Comparison of ENCODE assay signal across 12 cellular contexts in genomic region chr4:40292313-40292759, GRCh38. TPM values are rescaled to one million over a fixed set of nuclear protein-coding genes. Genes with fewer than 3 reads are reported as not detected.
DNase-seq lines count a peak whose midpoint lies in the region; ATAC-seq and TF ChIP-seq lines count a peak whose summit lies in the region.
"Had no signal": no experiment of that assay in that cellular context is flagged by ENCODE, and none has a peak within 500 bp of the region (broad histone marks: within the 10 kb centered on the region; RNA-seq: fewer than 3 reads in every experiment).

No MANE protein-coding gene starts in this region.

- no peaks in the 10 kb centered on the region for H3K9me3 ChIP-seq in upper lobe of right lung
- H3K9me3 ChIP-seq in psoas muscle: no peaks in the 10 kb centered on the region

- TF ChIP-seq CTCF in natural killer cell (IDR thresholded peaks at IDR 0.05): no peak
- no peak for TF ChIP-seq CTCF in upper lobe of right lung (IDR thresholded peaks at IDR 0.05)
- TF ChIP-seq CTCF in psoas muscle (IDR thresholded peaks at IDR 0.05): no peak

- no peaks in the 10 kb centered on the region for H3K36me3 Mint-ChIP-seq in natural killer cell treated with Interleukin-12 subunit alpha and Interleukin-12 subunit beta and Interleukin-15 and Interleukin-18, amount 100 ng/mL, for 72 hours
- H3K36me3 Mint-ChIP-seq in natural killer cell: no peaks in the 10 kb centered on the region
- H3K36me3 Mint-ChIP-seq in activated T-helper 17 cell treated with anti-CD3 and anti-CD28 coated beads, Interleukin-2, amount 50 U/mL, for 72 hours (ENCODE audit: low read depth): no peaks in the 10 kb centered on the region

- 66 to 82% (median 80%) methylated on average over 2 of the region's 2 CpGs for WGBS in psoas muscle, 3 donors

- no peaks in the 10 kb centered on the region for H3K9me3 Mint-ChIP-seq in natural killer cell treated with Interleukin-12 subunit alpha and Interleukin-12 subunit beta and Interleukin-15 and Interleukin-18, amount 100 ng/mL, for 72 hours
- H3K9me3 Mint-ChIP-seq in natural killer cell: no peaks in the 10 kb centered on the region
- peaks cover 3% of the 10 kb centered on the region for H3K9me3 Mint-ChIP-seq in activated T-helper 17 cell treated with anti-CD3 and anti-CD28 coated beads, Interleukin-2, amount 50 U/mL, for 72 hours

- H3K4me3 ChIP-seq in upper lobe of right lung: no peak overlapping the region
- H3K4me3 ChIP-seq in psoas muscle: no peak overlapping the region

- peak; percentile 73 for ATAC-seq in natural killer cell treated with Interleukin-12 subunit alpha and Interleukin-12 subunit beta and Interleukin-15 and Interleukin-18, amount 100 ng/mL, for 72 hours
- no peak for ATAC-seq in natural killer cell
- peak; percentile 55 for ATAC-seq in activated T-helper 17 cell treated with anti-CD3 and anti-CD28 coated beads, Interleukin-2, amount 50 U/mL, for 72 hours (replicated peaks)
- peak; percentile 68 for ATAC-seq in upper lobe of right lung
- ATAC-seq in psoas muscle: no peak
- no peak for ATAC-seq in GM21423 (IDR thresholded peaks at IDR 0.05; ENCODE audit: unreplicated experiment)

- H3K4me3 Mint-ChIP-seq in natural killer cell treated with Interleukin-12 subunit alpha and Interleukin-12 subunit beta and Interleukin-15 and Interleukin-18, amount 100 ng/mL, for 72 hours: no peak overlapping the region
- H3K4me3 Mint-ChIP-seq in natural killer cell: no peak overlapping the region
- peak overlapping the region; percentile 29 for H3K4me3 Mint-ChIP-seq in activated T-helper 17 cell treated with anti-CD3 and anti-CD28 coated beads, Interleukin-2, amount 50 U/mL, for 72 hours
- H3K4me3 Mint-ChIP-seq: activated naive CD4-positive, alpha-beta T cell treated with anti-CD3 and anti-CD28 coated beads, Interleukin-2, amount 10 ng/mL, durations not matched to agents 7 days and 5 days had no signal

- H3K27me3 Mint-ChIP-seq in natural killer cell treated with Interleukin-12 subunit alpha and Interleukin-12 subunit beta and Interleukin-15 and Interleukin-18, amount 100 ng/mL, for 72 hours: no peaks in the 10 kb centered on the region
- H3K27me3 Mint-ChIP-seq in natural killer cell (ENCODE audit: low read depth in 2 of 2): peaks cover 4 to 9% of the 10 kb centered on the region in 2 donors
- no peaks in the 10 kb centered on the region for H3K27me3 Mint-ChIP-seq in activated T-helper 17 cell treated with anti-CD3 and anti-CD28 coated beads, Interleukin-2, amount 50 U/mL, for 72 hours
- H3K27me3 Mint-ChIP-seq: activated naive CD4-positive, alpha-beta T cell treated with anti-CD3 and anti-CD28 coated beads, Interleukin-2, amount 10 ng/mL, durations not matched to agents 7 days and 5 days had no signal

- H3K27ac ChIP-seq in upper lobe of right lung: no peak overlapping the region
- H3K27ac ChIP-seq in psoas muscle: no peak overlapping the region
- H3K27ac ChIP-seq: parathyroid adenoma had no signal

- no peaks in the 10 kb centered on the region for H3K4me1 ChIP-seq in upper lobe of right lung
- no peaks in the 10 kb centered on the region for H3K4me1 ChIP-seq in psoas muscle
- H3K4me1 ChIP-seq: parathyroid adenoma had no signal

- no peak for DNase-seq in natural killer cell treated with Interleukin-12 subunit alpha and Interleukin-12 subunit beta and Interleukin-15 and Interleukin-18, amount 100 ng/mL, for 72 hours (ENCODE audit: low spot score)
- no peak for DNase-seq in natural killer cell
- DNase-seq in glomerular visceral epithelial cell (ENCODE audit: extremely low spot score): peak; percentile 33
- no peak for DNase-seq in upper lobe of right lung
- DNase-seq in mesenteric fat pad (ENCODE audit: low spot score): no peak
- no peak for DNase-seq in psoas muscle
- DNase-seq: activated CD4-positive, CD25-positive, alpha-beta regulatory T cell treated with anti-CD3 and anti-CD28 coated beads, Interleukin-2, amount 50 U/mL, for 72 hours; activated naive CD4-positive, alpha-beta T cell treated with anti-CD3 and anti-CD28 coated beads, Interleukin-2, amount 10 ng/mL, durations not matched to agents 7 days and 5 days; trophoblast cell had no signal

- H3K27me3 ChIP-seq in upper lobe of right lung (no peaks in the 10 kb centered on the region), psoas muscle (ENCODE audit: insufficient read depth in 3 of 3, low read length in 2 of 3) (no peaks in the 10 kb centered on the region)

- peaks cover 43% of the 10 kb centered on the region in 2 donors for H3K4me1 Mint-ChIP-seq in natural killer cell treated with Interleukin-12 subunit alpha and Interleukin-12 subunit beta and Interleukin-15 and Interleukin-18, amount 100 ng/mL, for 72 hours (ENCODE audit: low read depth in 2 of 2)
- peaks cover 6 to 12% of the 10 kb centered on the region in 2 donors for H3K4me1 Mint-ChIP-seq in natural killer cell
- H3K4me1 Mint-ChIP-seq in activated T-helper 17 cell treated with anti-CD3 and anti-CD28 coated beads, Interleukin-2, amount 50 U/mL, for 72 hours: peaks cover 35% of the 10 kb centered on the region

- H3K36me3 ChIP-seq in upper lobe of right lung: no peaks in the 10 kb centered on the region
- H3K36me3 ChIP-seq in psoas muscle (ENCODE audit: insufficient read depth in 1 of 2, low read depth in 1 of 2): no peaks in the 10 kb centered on the region

- peak overlapping the region; percentile 3 to 48 for H3K27ac Mint-ChIP-seq in natural killer cell treated with Interleukin-12 subunit alpha and Interleukin-12 subunit beta and Interleukin-15 and Interleukin-18, amount 100 ng/mL, for 72 hours
- no peak overlapping the region for H3K27ac Mint-ChIP-seq in natural killer cell
- peak overlapping the region; percentile 30 for H3K27ac Mint-ChIP-seq in activated T-helper 17 cell treated with anti-CD3 and anti-CD28 coated beads, Interleukin-2, amount 50 U/mL, for 72 hours
- H3K27ac Mint-ChIP-seq: activated naive CD4-positive, alpha-beta T cell treated with anti-CD3 and anti-CD28 coated beads, Interleukin-2, amount 10 ng/mL, durations not matched to agents 7 days and 5 days had no signal

- intact Hi-C loops in natural killer cell (cut with micrococcal nuclease) (no loop called here), upper lobe of right lung (cut with DNase I) (no loop called here), psoas muscle (cut with DNase I) (no loop called here)

RNA-seq across cellular contexts. Expression of gene CHRNA9, which starts 42.8 kb away (rescaled TPM):
- total RNA-seq in natural killer cell treated with Interleukin-12 subunit alpha and Interleukin-12 subunit beta and Interleukin-15 and Interleukin-18, amount 100 ng/mL, for 72 hours: not detected
- total RNA-seq in natural killer cell (not detected), upper lobe of right lung (not detected), mesenteric fat pad (not detected), psoas muscle (not detected)
- total RNA-seq in activated T-helper 17 cell treated with anti-CD3 and anti-CD28 coated beads, Interleukin-2, amount 50 U/mL, for 72 hours: not detected
- under 1 TPM in 1 of 3 donors, not detected in 2; 0.01 TPM for polyA plus RNA-seq in psoas muscle

Comparison
In these comparisons a context has a peak if more than half of its experiments do, and no peak if none do; other contexts are left out.
1. ATAC-seq: peak in natural killer cell treated with Interleukin-12 subunit alpha and Interleukin-12 subunit beta and Interleukin-15 and Interleukin-18, amount 100 ng/mL, for 72 hours (2 of 2), activated T-helper 17 cell treated with anti-CD3 and anti-CD28 coated beads, Interleukin-2, amount 50 U/mL, for 72 hours (single experiment) and upper lobe of right lung (single experiment); none in natural killer cell (0 of 3), psoas muscle (0 of 4) and GM21423 (single experiment).
2. H3K27ac Mint-ChIP-seq: peak in natural killer cell treated with Interleukin-12 subunit alpha and Interleukin-12 subunit beta and Interleukin-15 and Interleukin-18, amount 100 ng/mL, for 72 hours (2 of 2) and activated T-helper 17 cell treated with anti-CD3 and anti-CD28 coated beads, Interleukin-2, amount 50 U/mL, for 72 hours (single experiment); none in natural killer cell (0 of 2).